Comparison of ENCODE assay signal across 37 cellular contexts in genomic region chr3:25992606-25993005, GRCh38.
A peak's percentile ranks its signal among the peaks of the same experiment; 100 is the strongest.
DNase-seq lines count a peak whose midpoint lies in the region; ATAC-seq, FAIRE-seq and TF ChIP-seq lines count a peak whose summit lies in the region.
"Had no signal": no experiment of that assay in that cellular context is flagged by ENCODE, and none has a peak within 500 bp of the region (broad histone marks: within the 10 kb centered on the region; RNA-seq: fewer than 3 reads in every experiment).

No MANE protein-coding gene starts in this region.

- no peaks in the 10 kb centered on the region; the same call in 1 of the 2 replicates for H3K27me3 Mint-ChIP-seq in WTC11 (ENCODE audit: low read depth)
- H3K27me3 Mint-ChIP-seq: B cell; CD4-positive, alpha-beta memory T cell; CD4-positive, alpha-beta T cell; CD4-positive, CD25-positive, alpha-beta regulatory T cell had no signal

- H3K27me3 ChIP-seq in HepG2 (ENCODE audit: control insufficient read depth in 1 of 2, insufficient read depth in 2 of 2, low read length in 2 of 2) (no peaks in the 10 kb centered on the region), right lobe of liver (no peaks in the 10 kb centered on the region), K562 (ENCODE audit: control insufficient read depth in 2 of 2, insufficient read depth in 2 of 2, low read length in 2 of 2) (no peaks in the 10 kb centered on the region)
- H3K27me3 ChIP-seq: BE2C; BLaER1; BLaER1 treated with 17β-estradiol and CSF1 and Interleukin-3, amounts not matched to agents 10 nM and 100 nM had no signal

- H4K20me1 ChIP-seq in HepG2 (ENCODE audit: insufficient read depth, low read length) = no peaks in the 10 kb centered on the region
- no peaks in the 10 kb centered on the region for H4K20me1 ChIP-seq in K562 (replicated peaks; ENCODE audit: control insufficient read depth, insufficient read depth, low read length)
- H4K20me1 ChIP-seq: BLaER1; BLaER1 treated with 17β-estradiol and CSF1 and Interleukin-3, amounts not matched to agents 10 nM and 100 nM had no signal

- POLR2A ChIA-PET in HepG2 (lab: Yijun Ruan, JAX) (no interaction called here), WTC11 (lab: Charles Lee) (no interaction called here), K562 (lab: Yijun Ruan, JAX) (no interaction called here)

- H2AFZ ChIP-seq in HepG2 (ENCODE audit: low read length) (no peak overlapping the region), K562 (ENCODE audit: low read depth, low read length) (no peak overlapping the region)

- WGBS in HepG2 (ENCODE audit: low lambda C conversion rate) = under 1% methylated on average over 3 of the region's 3 CpGs
- 80% methylated on average over 3 of the region's 3 CpGs for WGBS in right lobe of liver (ENCODE audit: insufficient coverage, low coverage, low lambda C conversion rate, missing lambda C conversion rate)
- 4% methylated on average over 3 of the region's 3 CpGs for WGBS in K562 (ENCODE audit: insufficient coverage, low coverage, missing lambda C conversion rate)

- H3K4me1 ChIP-seq in HepG2 (ENCODE audit: insufficient read depth, low read length) = no peaks in the 10 kb centered on the region
- no peaks in the 10 kb centered on the region for H3K4me1 ChIP-seq in right lobe of liver
- H3K4me1 ChIP-seq in K562 (replicated peaks in 1 of 2; ENCODE audit: control insufficient read depth in 2 of 2, insufficient read depth in 2 of 2, low read length in 2 of 2) = no peaks in the 10 kb centered on the region
- H3K4me1 ChIP-seq: A549; BE2C; BLaER1; BLaER1 treated with 17β-estradiol and CSF1 and Interleukin-3, amounts not matched to agents 10 nM and 100 nM; Caco-2 had no signal

- H3K4me1 Mint-ChIP-seq in WTC11 = no peaks in the 10 kb centered on the region
- H3K4me1 Mint-ChIP-seq: B cell; CD14-positive monocyte; CD4-positive, alpha-beta memory T cell; CD4-positive, CD25-positive, alpha-beta regulatory T cell; CD8-positive, alpha-beta memory T cell had no signal

- H3K9me1 ChIP-seq in K562 (ENCODE audit: control insufficient read depth, insufficient read depth, low read length) = no peaks in the 10 kb centered on the region

- FAIRE-seq in HepG2 (lab: Jason Lieb, UNC) (no peak), K562 (lab: Jason Lieb, UNC) (no peak)
- FAIRE-seq: A204.1, A549, D721Med had no signal

- H3K27ac ChIP-seq in HepG2 (ENCODE audit: extremely low read length, insufficient read depth, low read length) (no peak overlapping the region), right lobe of liver (no peak overlapping the region), K562 (ENCODE audit: extremely low read depth, low read depth, low read length) (no peak overlapping the region)
- H3K27ac ChIP-seq: 22Rv1; A549; BLaER1; BLaER1 treated with 17β-estradiol and CSF1 and Interleukin-3, amounts not matched to agents 10 nM and 100 nM; C4-2B had no signal

- no peak for TF ChIP-seq EP300 in HepG2 (IDR thresholded peaks at IDR 0.05; ENCODE audit: low read depth in 2 of 2, low read length in 2 of 2)
- no peak for TF ChIP-seq EP300 in HepG2 (CRISPR knock-in tag; IDR thresholded peaks at IDR 0.05; ENCODE audit: borderline replicate concordance)
- TF ChIP-seq EP300 in K562 (IDR thresholded peaks at IDR 0.05; ENCODE audit: low read length) = no peak

- no peak overlapping the region for H3K9ac ChIP-seq in HepG2 (ENCODE audit: insufficient read depth, low read depth, low read length)
- no peak overlapping the region for H3K9ac ChIP-seq in K562 (ENCODE audit: insufficient read depth in 1 of 2, low read depth in 2 of 2, low read length in 2 of 2)
- H3K9ac ChIP-seq: BLaER1; BLaER1 treated with 17β-estradiol and CSF1 and Interleukin-3, amounts not matched to agents 10 nM and 100 nM had no signal

- peaks cover 60% of the 10 kb centered on the region for H3K9me3 Mint-ChIP-seq in WTC11

- H3K4me2 ChIP-seq in HepG2 (ENCODE audit: low read depth, low read length) (no peak overlapping the region), K562 (ENCODE audit: insufficient read depth, low read length) (no peak overlapping the region)
- H3K4me2 ChIP-seq: A549; BLaER1; BLaER1 treated with 17β-estradiol and CSF1 and Interleukin-3, amounts not matched to agents 10 nM and 100 nM had no signal

- H3K9me3 ChIP-seq in HepG2 (ENCODE audit: low read length) (peaks cover 53% of the 10 kb centered on the region), right lobe of liver (no peaks in the 10 kb centered on the region), K562 (replicated peaks; ENCODE audit: control insufficient read depth, insufficient read depth, low read depth, low read length) (0 out of 2 replicates have a peak, but pooled peaks cover 2% of the 10 kb centered on the region)
- H3K9me3 ChIP-seq: BE2C, Caco-2 had no signal

- in situ Hi-C loops in HepG2 (cut with HindIII; ENCODE audit: extremely low pct_ligation_motif_present, low pct_unique_long_range_greater_than_20kb) (no loop called here), K562 (cut with MboI) (no loop called here)

- intact Hi-C loops in HepG2 (cut with micrococcal nuclease; ENCODE audit: unreplicated experiment) = no loop called here
- intact Hi-C loops in right lobe of liver (cut with DNase I) = no loop called here
- intact Hi-C loops in K562 (cut with micrococcal nuclease) = no loop called here

- H3K27ac Mint-ChIP-seq in WTC11 = no peak overlapping the region
- H3K27ac Mint-ChIP-seq: B cell; CD14-positive monocyte; CD4-positive, alpha-beta memory T cell; CD4-positive, alpha-beta T cell; CD4-positive, CD25-positive, alpha-beta regulatory T cell; CD8-positive, alpha-beta memory T cell; CD8-positive, alpha-beta T cell had no signal

- BruUV-seq in HepG2 (replicated peaks; lab: Mats Ljungman, UMichigan) (no TSS peak), K562 (replicated peaks; lab: Mats Ljungman, UMichigan) (no TSS peak)

- no peak for ATAC-seq in HepG2
- no peak for ATAC-seq in right lobe of liver
- ATAC-seq in WTC11 = no peak
- ATAC-seq in K562 = no peak
- ATAC-seq in HG03135 (IDR thresholded peaks at IDR 0.05; ENCODE audit: unreplicated experiment) = no peak
- ATAC-seq in HG03439 (IDR thresholded peaks at IDR 0.05; ENCODE audit: unreplicated experiment) = no peak
- ATAC-seq: A549; CD8-positive, alpha-beta T cell had no signal

- H3K36me3 ChIP-seq in HepG2 (replicated peaks in 1 of 2; ENCODE audit: control insufficient read depth in 1 of 2, insufficient read depth in 2 of 2, low read length in 2 of 2) = no peaks in the 10 kb centered on the region
- no peaks in the 10 kb centered on the region for H3K36me3 ChIP-seq in right lobe of liver
- no peaks in the 10 kb centered on the region for H3K36me3 ChIP-seq in K562 (ENCODE audit: control insufficient read depth, insufficient read depth, low read length)
- H3K36me3 ChIP-seq: BE2C; BLaER1 treated with 17β-estradiol and CSF1 and Interleukin-3, amounts not matched to agents 10 nM and 100 nM had no signal

- CTCF ChIA-PET in HepG2 (lab: Yijun Ruan, JAX; ENCODE audit: low intra/inter-chr PET ratio, low total read pairs) = no interaction called here
- CTCF ChIA-PET in WTC11 (lab: Charles Lee) = no interaction called here
- CTCF ChIA-PET in K562 (lab: Yijun Ruan, JAX; ENCODE audit: low intra/inter-chr PET ratio) = no interaction called here

- TF ChIP-seq POLR2A in HepG2 (IDR thresholded peaks at IDR 0.05; ENCODE audit: insufficient read depth in 1 of 2, low read depth in 2 of 2, low read length in 2 of 2) (no peak), right lobe of liver (IDR thresholded peaks at IDR 0.05) (no peak), K562 (conservative IDR thresholded peaks at IDR 0.05) (no peak)

- TF ChIP-seq RAD21 in HepG2 (CRISPR knock-in tag; IDR thresholded peaks at IDR 0.05) (no peak), K562 (CRISPR knock-in tag; conservative IDR thresholded peaks at IDR 0.05 in 1 of 2, IDR thresholded peaks at IDR 0.05 in 1 of 2) (no peak)

- H3K4me3 Mint-ChIP-seq in WTC11 = no peak overlapping the region
- H3K4me3 Mint-ChIP-seq: B cell; CD14-positive monocyte; CD4-positive, alpha-beta memory T cell; CD4-positive, alpha-beta T cell; CD4-positive, CD25-positive, alpha-beta regulatory T cell; CD8-positive, alpha-beta memory T cell; CD8-positive, alpha-beta T cell had no signal

- H3K4me3 ChIP-seq in HepG2 (replicated peaks in 1 of 3; ENCODE audit: insufficient read depth in 1 of 3, low read depth in 2 of 3, low read length in 3 of 3) (no peak overlapping the region), right lobe of liver (no peak overlapping the region), K562 (no peak overlapping the region)
- H3K4me3 ChIP-seq: A549; BLaER1; BLaER1 treated with 17β-estradiol and CSF1 and Interleukin-3, amounts not matched to agents 10 nM and 100 nM had no signal

- DNase-seq in HepG2 (ENCODE audit: low spot score) (no peak), right lobe of liver (no peak), OCI-M1 (lab: John Stamatoyannopoulos, UW) (peak; percentile 10), WTC11 (ENCODE audit: low spot score) (no peak), K562 (ENCODE audit: extremely low read depth in 1 of 4, low spot score in 3 of 4) (no peak), SW 1271 (lab: John Stamatoyannopoulos, UW) (no peak)
- DNase-seq: 8988T; ACHN; AML-193; BE2C; C1 segment of cervical spinal cord; Caco-2; Calu3; CD4-positive, alpha-beta memory T cell; CD4-positive, alpha-beta T cell; CD4-positive, CD25-positive, alpha-beta regulatory T cell; CD8-positive, alpha-beta memory T cell; CD8-positive, alpha-beta T cell; COR-L47; DMS 273 treated with DMSO at 0.1 percent for 48 hours; DMS153; DMS53; DMS79; DMS79 treated with DMSO at 0.1 percent for 48 hours; DND-41; EL had no signal

- peaks cover 21% of the 10 kb centered on the region for H3K36me3 Mint-ChIP-seq in WTC11
- H3K36me3 Mint-ChIP-seq: CD14-positive monocyte; CD4-positive, alpha-beta memory T cell; CD4-positive, CD25-positive, alpha-beta regulatory T cell; CD8-positive, alpha-beta memory T cell; CD8-positive, alpha-beta T cell had no signal

- TF ChIP-seq CTCF in HepG2 (CRISPR knock-in tag; IDR thresholded peaks at IDR 0.05) (no peak), right lobe of liver (IDR thresholded peaks at IDR 0.05) (no peak), WTC11 (IDR thresholded peaks at IDR 0.05) (no peak), K562 (IDR thresholded peaks at IDR 0.05 in 2 of 3, conservative IDR thresholded peaks at IDR 0.05 in 1 of 3; ENCODE audit: insufficient read depth in 2 of 3, low read depth in 1 of 3, low read length in 3 of 3) (no peak)

- H3K79me2 ChIP-seq in HepG2 (ENCODE audit: insufficient read depth, low read length) = no peaks in the 10 kb centered on the region
- H3K79me2 ChIP-seq in K562 (ENCODE audit: control insufficient read depth, insufficient read depth, low read length) = no peaks in the 10 kb centered on the region

TF ChIP-seq in HepG2, 621 proteins besides CTCF, POLR2A, EP300 and RAD21:
- TF ChIP-seq ZNF317 (CRISPR knock-in tag; IDR thresholded peaks at IDR 0.05) = peak; percentile 96
- TF ChIP-seq MXI1 (IDR thresholded peaks at IDR 0.05; ENCODE audit: borderline replicate concordance, low read depth, low read length) = no peak

TF ChIP-seq in WTC11, 78 proteins besides CTCF, POLR2A, EP300 and RAD21 (continues in another document):
- TF ChIP-seq SMAD3 (CRISPR knock-in tag; IDR thresholded peaks at IDR 0.05; ENCODE audit: borderline replicate concordance) = no peak
- TF ChIP-seq ZNF423 (CRISPR knock-in tag; IDR thresholded peaks at IDR 0.05) = no peak

TF ChIP-seq in K562, 482 proteins besides CTCF, POLR2A, EP300 and RAD21 (continues in another document):
- peak in 1 of 2 experiments; percentile 60; a peak in 1 of 3 replicates for TF ChIP-seq CBX3 (IDR thresholded peaks at IDR 0.05; ENCODE audit: borderline replicate concordance in 1 of 2, low read length in 2 of 2)
- TF ChIP-seq CBX5 (IDR thresholded peaks at IDR 0.05; ENCODE audit: borderline replicate concordance, low read depth) = 0 out of 2 replicates have a peak, but pooled peaks have one; percentile 35

Comparison
In these comparisons a context has a peak if more than half of its experiments do, and no peak if none do; other contexts are left out.
1. Of the 241 proteins assayed by ChIP-seq in both HepG2 and K562: peak only in HepG2: none; only in K562: CBX5; in both: none; in neither: 240.